ENCODE assay signal across 8 cellular contexts in genomic region chr11:119101759-119102423, GRCh38. TPM values are rescaled to one million over a fixed set of nuclear protein-coding genes. Genes with fewer than 3 reads are reported as not detected.
DNase-seq lines count a peak whose midpoint lies in the region; ATAC-seq, FAIRE-seq and TF ChIP-seq lines count a peak whose summit lies in the region.

DPAGT1 (minus strand) TSS chr11:119101853; CDS start chr11:119101655, 198 bp downstream.

- peak within 1 kb of the TSS; percentile 6 for H2AK5ac ChIP-seq in neuronal stem cell (ENCODE audit: low read depth, low read length)

- peak in 1 of 4 experiments; percentile 2 for TF ChIP-seq CTCF in gastroesophageal sphincter (IDR thresholded peaks at IDR 0.05)
- TF ChIP-seq CTCF in subcutaneous adipose tissue (IDR thresholded peaks at IDR 0.05; ENCODE audit: low read depth), result no peak

- H3K4me3 ChIP-seq in gastroesophageal sphincter, result peak within 1 kb of the TSS; percentile 74 to 86
- H3K4me3 ChIP-seq in neuronal stem cell (ENCODE audit: low read length in 2 of 2), result peak within 1 kb of the TSS; percentile 73 to 86

- no peak for TF ChIP-seq EP300 in gastroesophageal sphincter (IDR thresholded peaks at IDR 0.05)

- H4K91ac ChIP-seq in neuronal stem cell (ENCODE audit: low read depth, low read length, poor library complexity), result no peak within 1 kb of the TSS

- peak; percentile 96 for FAIRE-seq in G401.6 (lab: Jason Lieb, UNC)

- H3K27me3 Mint-ChIP-seq in activated naive CD4-positive, alpha-beta T cell treated with anti-CD3 and anti-CD28 coated beads, Interleukin-2, amount 10 ng/mL, durations not matched to agents 7 days and 5 days, result peaks cover 5% of the 10 kb centered on the region

- H3K27me3 ChIP-seq in gastroesophageal sphincter, result no peaks in the 10 kb centered on the region
- H3K27me3 ChIP-seq in neuronal stem cell (ENCODE audit: control insufficient read depth in 3 of 3, insufficient read depth in 3 of 3, low read depth in 1 of 3, low read length in 3 of 3), result no peaks in the 10 kb centered on the region

- H3K23ac ChIP-seq in neuronal stem cell (ENCODE audit: low read depth, low read length, poor library complexity), result peak within 1 kb of the TSS; percentile 14

- H3K4me3 Mint-ChIP-seq in activated naive CD4-positive, alpha-beta T cell treated with anti-CD3 and anti-CD28 coated beads, Interleukin-2, amount 10 ng/mL, durations not matched to agents 7 days and 5 days, result peak within 1 kb of the TSS; percentile 92

- peaks cover 6% of the 10 kb centered on the region for H3K79me1 ChIP-seq in neuronal stem cell (ENCODE audit: low read depth, low read length)

- H2BK15ac ChIP-seq in neuronal stem cell (ENCODE audit: low read length), result no peak within 1 kb of the TSS

- H3K27ac Mint-ChIP-seq in activated naive CD4-positive, alpha-beta T cell treated with anti-CD3 and anti-CD28 coated beads, Interleukin-2, amount 10 ng/mL, durations not matched to agents 7 days and 5 days, result peak within 1 kb of the TSS; percentile 98

- peak within 1 kb of the TSS; percentile 80 for H2BK12ac ChIP-seq in neuronal stem cell (ENCODE audit: low read length)

- peak within 1 kb of the TSS; percentile 82 for H2AFZ ChIP-seq in neuronal stem cell (ENCODE audit: low read length)

- WGBS in gastroesophageal sphincter (ENCODE audit: low coverage in 1 of 2), 2 donors, result 0% methylated on average over 6 to 7 of the region's 32 CpGs
- no CpG with 5 or more reads among the region's 32 CpGs for WGBS in neuronal stem cell (ENCODE audit: extremely low coverage in 2 of 2, insufficient read length in 2 of 2, insufficient replicate concordance in 1 of 2), 2 donors

- no peak within 1 kb of the TSS for H3K14ac ChIP-seq in neuronal stem cell (ENCODE audit: low read length)

- H3K4me2 ChIP-seq in neuronal stem cell (ENCODE audit: insufficient read depth, low read length, poor library complexity, severe bottlenecking), result peak within 1 kb of the TSS; percentile 95

- H3K9ac ChIP-seq in neuronal stem cell (ENCODE audit: low read depth, low read length, poor library complexity), result peak within 1 kb of the TSS; percentile 88

- peaks cover 25% of the 10 kb centered on the region for H3K36me3 Mint-ChIP-seq in activated naive CD4-positive, alpha-beta T cell treated with anti-CD3 and anti-CD28 coated beads, Interleukin-2, amount 10 ng/mL, durations not matched to agents 7 days and 5 days

- H3K9me3 Mint-ChIP-seq in activated naive CD4-positive, alpha-beta T cell treated with anti-CD3 and anti-CD28 coated beads, Interleukin-2, amount 10 ng/mL, durations not matched to agents 7 days and 5 days, result no peaks in the 10 kb centered on the region

- CTCF ChIA-PET in HEK293T (lab: Yijun Ruan, JAX), result interaction anchor here (0.7 to 1.8 kb wide), 5 partner anchors 17 to 224 kb away, joined by 3 to 7 read pairs (median 3); partner anchors contain the start of gene HMBS
- CTCF ChIA-PET in activated naive CD4-positive, alpha-beta T cell treated with anti-CD3 and anti-CD28 coated beads, Interleukin-2, amount 10 ng/mL, durations not matched to agents 7 days and 5 days (lab: Charles Lee), result interaction anchor here (0.7 to 2.3 kb wide), 8 partner anchors 10 to 235 kb away, joined by 3 to 10 read pairs (median 3); partner anchors contain the start of gene NLRX1

- H2BK120ac ChIP-seq in neuronal stem cell (ENCODE audit: low read depth, low read length), result no peak within 1 kb of the TSS

- H3K4ac ChIP-seq in neuronal stem cell (ENCODE audit: low read length), result no peak within 1 kb of the TSS

- H3K4me1 ChIP-seq in gastroesophageal sphincter (peaks cover 3 to 45% (median 25%) of the 10 kb centered on the region in 3 donors), neuronal stem cell (ENCODE audit: control insufficient read depth in 2 of 2, insufficient read depth in 1 of 2, low read depth in 1 of 2, low read length in 2 of 2) (peaks cover 11 to 20% of the 10 kb centered on the region in 2 donors)

- peaks cover 0 to 24% of the 10 kb centered on the region in 2 donors for H3K36me3 ChIP-seq in gastroesophageal sphincter
- H3K36me3 ChIP-seq in neuronal stem cell (replicated peaks in 1 of 2; ENCODE audit: control insufficient read depth in 2 of 2, insufficient read depth in 2 of 2, low read length in 2 of 2), result peaks cover 15 to 21% of the 10 kb centered on the region in 2 donors

- no peak for TF ChIP-seq POLR2A in gastroesophageal sphincter (IDR thresholded peaks at IDR 0.05)

- peak within 1 kb of the TSS; percentile 69 for H2BK5ac ChIP-seq in neuronal stem cell (ENCODE audit: low read length)

- H3K4me1 Mint-ChIP-seq in activated naive CD4-positive, alpha-beta T cell treated with anti-CD3 and anti-CD28 coated beads, Interleukin-2, amount 10 ng/mL, durations not matched to agents 7 days and 5 days, result peaks cover 68% of the 10 kb centered on the region

- no peak within 1 kb of the TSS for H4K8ac ChIP-seq in neuronal stem cell (ENCODE audit: low read depth, low read length)

- POLR2A ChIA-PET in HEK293T (lab: Yijun Ruan, JAX), result interaction anchor here (0.7 to 1.9 kb wide), 12 partner anchors 9 to 412 kb away, joined by 3 to 19 read pairs (median 6); partner anchors contain the start of genes HINFP, HMBS, HYOU1 and MCAM

- peak; percentile 78 for DNase-seq in HEK293T (ENCODE audit: extremely low spot score)
- peak; percentile 93 for DNase-seq in MV-4-11 (lab: John Stamatoyannopoulos, UW)
- DNase-seq in SK-N-DZ (ENCODE audit: low spot score), result peak; percentile 94
- peak; percentile 90 for DNase-seq in activated naive CD4-positive, alpha-beta T cell treated with anti-CD3 and anti-CD28 coated beads, Interleukin-2, amount 10 ng/mL, durations not matched to agents 7 days and 5 days
- DNase-seq in neuronal stem cell (ENCODE audit: low spot score), result peak; percentile 92

- H3K9me3 ChIP-seq in gastroesophageal sphincter (no peaks in the 10 kb centered on the region), neuronal stem cell (replicated peaks in 1 of 2; ENCODE audit: control insufficient read depth in 2 of 2, insufficient read depth in 1 of 2, low read depth in 1 of 2, low read length in 2 of 2) (no peaks in the 10 kb centered on the region)

- H3K18ac ChIP-seq in neuronal stem cell (ENCODE audit: low read length), result peak within 1 kb of the TSS; percentile 71

- H3K27ac ChIP-seq in gastroesophageal sphincter (peak within 1 kb of the TSS; percentile 93 to 98 (median 95)), neuronal stem cell (replicated peaks; ENCODE audit: low read length) (peak within 1 kb of the TSS; percentile 92)

- peak; percentile 96 for ATAC-seq in gastroesophageal sphincter

TF ChIP-seq in HEK293T, 16 proteins besides CTCF, POLR2A, EP300 and RAD21:
- TF ChIP-seq CTBP1 (IDR thresholded peaks at IDR 0.05; ENCODE audit: borderline replicate concordance), result peak; percentile 52; the same call in 1 of the 2 replicates
- peak; percentile 53; the same call in 1 of the 2 replicates for TF ChIP-seq PKNOX1 (IDR thresholded peaks at IDR 0.05)
- peak; percentile 88 for TF ChIP-seq ELF4 (IDR thresholded peaks at IDR 0.05)
- no peak for TF ChIP-seq FOXM1 (IDR thresholded peaks at IDR 0.05; ENCODE audit: borderline replicate concordance)
- TF ChIP-seq ZNF384 (IDR thresholded peaks at IDR 0.05), result no peak
- TF ChIP-seq LEF1 (IDR thresholded peaks at IDR 0.05; ENCODE audit: borderline replicate concordance), result no peak
- no peak for TF ChIP-seq SUZ12 (IDR thresholded peaks at IDR 0.05)
- TF ChIP-seq L3MBTL2 (conservative IDR thresholded peaks at IDR 0.05), result peak; percentile 63

RNA-seq across cellular contexts. Expression of gene DPAGT1, which starts in this region (rescaled TPM):
- polyA plus RNA-seq in SK-N-DZ (2014; cell fraction: cytosol; rRNA removed), result 27.9 and 36.1 TPM in 2 replicates
- polyA plus RNA-seq in SK-N-DZ (2014; cell fraction: nucleus; rRNA removed), result 65.7 and 103 TPM in 2 replicates
- total RNA-seq in gastroesophageal sphincter, result 10 to 100 TPM; 10.7 to 28.1 (median 21.4) TPM
- polyA plus RNA-seq in neuronal stem cell (2013, experiment 1 of 2), result 31.0 TPM
- 31.0 TPM for polyA plus RNA-seq in neuronal stem cell (2013, experiment 2 of 2)
- total RNA-seq in subcutaneous adipose tissue, result 10 to 100 TPM; 12.6 to 47.9 (median 19.6) TPM

Comparison
In these comparisons a context has a peak if more than half of its experiments do, and no peak if none do; other contexts are left out.
1. Peak in every context shown above with its lines: DNase-seq, ATAC-seq, H3K4me3 ChIP-seq and H3K27ac ChIP-seq.